14 cellular contexts compared by ENCODE assay signal in the genomic region with DNA sequence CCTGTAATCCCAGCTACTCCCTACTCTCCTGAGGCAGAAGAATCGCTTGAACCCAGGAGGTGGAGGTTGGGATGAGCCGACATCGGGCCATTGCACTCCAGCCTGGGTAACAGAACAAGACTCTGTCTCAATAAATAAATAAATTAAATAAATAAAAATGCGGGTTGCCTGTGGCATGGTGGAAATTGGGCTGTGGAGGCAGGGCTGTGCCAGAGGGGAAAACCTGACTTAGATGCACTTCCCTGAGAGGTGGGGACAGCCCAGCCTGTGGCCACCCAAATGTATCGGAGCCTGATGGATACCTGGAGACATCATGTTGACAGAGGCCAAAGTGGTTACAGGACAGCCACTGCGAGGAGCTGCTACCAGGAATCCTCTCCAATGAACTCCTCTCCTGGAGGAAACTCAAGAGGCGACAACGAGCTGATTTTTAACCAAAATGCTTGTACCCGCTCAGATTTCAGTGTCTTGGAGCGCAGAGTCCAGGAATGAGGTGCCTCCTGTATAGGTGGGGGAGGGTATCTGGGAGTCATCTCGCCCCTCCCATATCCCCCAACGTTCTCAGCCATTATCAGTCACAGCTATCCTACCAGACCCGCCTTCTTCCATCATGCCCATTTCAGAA. TPM values are rescaled to one million over a fixed set of nuclear protein-coding genes. Genes with fewer than 3 reads are reported as not detected.
A peak's percentile ranks its signal among the peaks of the same experiment; 100 is the strongest.
DNase-seq lines count a peak whose midpoint lies in the region; ATAC-seq and TF ChIP-seq lines count a peak whose summit lies in the region.
"Had no signal": no experiment of that assay in that cellular context is flagged by ENCODE, and none has a peak within 500 bp of the region (broad histone marks: within the 10 kb centered on the region; RNA-seq: fewer than 3 reads in every experiment).

No MANE protein-coding gene starts in this region.

- H3K4me1 ChIP-seq in KMS-11 (ENCODE audit: low read depth, poor library complexity, severe bottlenecking): peaks cover 32% of the 10 kb centered on the region
- H3K4me1 ChIP-seq: BE2C had no signal

- no peaks in the 10 kb centered on the region for H3K27me3 ChIP-seq in KMS-11 (ENCODE audit: insufficient read depth, low read depth)
- no peaks in the 10 kb centered on the region for H3K27me3 ChIP-seq in brain microvascular endothelial cell (replicated peaks)
- H3K27me3 ChIP-seq: BE2C had no signal

- no peak overlapping the region for H2AFZ ChIP-seq in KMS-11 (ENCODE audit: low read depth)

- 81 to 86% methylated on average over 13 of the region's 13 CpGs for WGBS in lower leg skin, 2 donors

- no peak for TF ChIP-seq POLR2A in lower leg skin (IDR thresholded peaks at IDR 0.05)

- no peak overlapping the region for H3K9ac ChIP-seq in KMS-11

- H4K20me1 ChIP-seq in KMS-11 (ENCODE audit: insufficient read depth): no peaks in the 10 kb centered on the region

- no peak overlapping the region for H3K27ac Mint-ChIP-seq in activated naive CD4-positive, alpha-beta T cell treated with anti-CD3 and anti-CD28 coated beads, Interleukin-2, amount 50 U/mL, for 24 hours
- peak overlapping the region; percentile 77 for H3K27ac Mint-ChIP-seq in activated naive CD8-positive, alpha-beta T cell treated with anti-CD3 and anti-CD28 coated beads, Interleukin-2, amount 50 U/mL, for 24 hours
- H3K27ac Mint-ChIP-seq in stimulated activated naive B cell treated with anti-CD40 and anti-IgM and Interleukin-4, amounts not matched to agents 10 μg/mL and 1 μg/mL and 100 μg/mL, for 72 hours: peak overlapping the region; percentile 62

- peaks cover 11% of the 10 kb centered on the region for H3K4me1 Mint-ChIP-seq in activated naive CD4-positive, alpha-beta T cell treated with anti-CD3 and anti-CD28 coated beads, Interleukin-2, amount 50 U/mL, for 24 hours
- H3K4me1 Mint-ChIP-seq in activated naive CD8-positive, alpha-beta T cell treated with anti-CD3 and anti-CD28 coated beads, Interleukin-2, amount 50 U/mL, for 24 hours: peaks cover 19% of the 10 kb centered on the region
- H3K4me1 Mint-ChIP-seq in stimulated activated naive B cell treated with anti-CD40 and anti-IgM and Interleukin-4, amounts not matched to agents 10 μg/mL and 1 μg/mL and 100 μg/mL, for 72 hours: peaks cover 5 to 25% of the 10 kb centered on the region in 2 donors

- DNase-seq in activated naive CD4-positive, alpha-beta T cell (lab: John Stamatoyannopoulos, UW): no peak
- DNase-seq in activated naive CD8-positive, alpha-beta T cell treated with anti-CD3 and anti-CD28 coated beads, Interleukin-2, amount 50 U/mL, for 24 hours: no peak
- no peak for DNase-seq in stimulated activated naive B cell treated with anti-CD40 and anti-IgM and Interleukin-4, amounts not matched to agents 10 μg/mL and 1 μg/mL and 100 μg/mL, for 72 hours
- DNase-seq in lower leg skin (ENCODE audit: low spot score in 2 of 2) (no peak), brain microvascular endothelial cell (no peak)
- DNase-seq: activated gamma-delta T cell; BE2C; NCI-H446; stimulated activated CD4-positive, alpha-beta T cell treated with anti-CD3 and anti-CD28 coated beads, Interleukin-4, amount 100 ng/mL, for 1 hour; stimulated activated naive CD4-positive, alpha-beta T cell treated with Interleukin-2 at 50 U/mL for 16 hours; WERI-Rb-1 had no signal

- no peaks in the 10 kb centered on the region for H3K9me3 Mint-ChIP-seq in activated naive CD4-positive, alpha-beta T cell treated with anti-CD3 and anti-CD28 coated beads, Interleukin-2, amount 50 U/mL, for 24 hours
- H3K9me3 Mint-ChIP-seq in activated naive CD8-positive, alpha-beta T cell treated with anti-CD3 and anti-CD28 coated beads, Interleukin-2, amount 50 U/mL, for 24 hours: no peaks in the 10 kb centered on the region
- no peaks in the 10 kb centered on the region for H3K9me3 Mint-ChIP-seq in stimulated activated naive B cell treated with anti-CD40 and anti-IgM and Interleukin-4, amounts not matched to agents 10 μg/mL and 1 μg/mL and 100 μg/mL, for 72 hours

- peak overlapping the region; percentile 94 for H3K4me3 Mint-ChIP-seq in activated naive CD4-positive, alpha-beta T cell treated with anti-CD3 and anti-CD28 coated beads, Interleukin-2, amount 50 U/mL, for 24 hours
- peak overlapping the region; percentile 95 for H3K4me3 Mint-ChIP-seq in activated naive CD8-positive, alpha-beta T cell treated with anti-CD3 and anti-CD28 coated beads, Interleukin-2, amount 50 U/mL, for 24 hours
- peak overlapping the region in 1 of 2 donors; percentile 87 for H3K4me3 Mint-ChIP-seq in stimulated activated naive B cell treated with anti-CD40 and anti-IgM and Interleukin-4, amounts not matched to agents 10 μg/mL and 1 μg/mL and 100 μg/mL, for 72 hours

- H3K79me2 ChIP-seq in KMS-11 (ENCODE audit: insufficient read depth, low read depth): peaks cover 44% of the 10 kb centered on the region

- in situ Hi-C loops in brain microvascular endothelial cell (cut with HindIII; ENCODE audit: low pct_ligation_motif_present, low sequenced_read_pairs): no loop called here

- TF ChIP-seq CTCF in KMS-11 (conservative IDR thresholded peaks at IDR 0.05; ENCODE audit: low read depth, low read length): no peak
- TF ChIP-seq CTCF in lower leg skin (IDR thresholded peaks at IDR 0.05): no peak
- TF ChIP-seq CTCF in brain microvascular endothelial cell (IDR thresholded peaks at IDR 0.05; ENCODE audit: low read depth, low read length, missing control alignments): no peak

- H3K27ac ChIP-seq in KMS-11: 0 out of 2 replicates have a peak overlapping the region, but pooled peaks have one; percentile 94
- H3K27ac ChIP-seq in brain microvascular endothelial cell: no peak overlapping the region
- H3K27ac ChIP-seq: WERI-Rb-1 had no signal

- no peaks in the 10 kb centered on the region for H3K27me3 Mint-ChIP-seq in activated naive CD4-positive, alpha-beta T cell treated with anti-CD3 and anti-CD28 coated beads, Interleukin-2, amount 50 U/mL, for 24 hours
- H3K27me3 Mint-ChIP-seq in activated naive CD8-positive, alpha-beta T cell treated with anti-CD3 and anti-CD28 coated beads, Interleukin-2, amount 50 U/mL, for 24 hours: no peaks in the 10 kb centered on the region
- H3K27me3 Mint-ChIP-seq in stimulated activated naive B cell treated with anti-CD40 and anti-IgM and Interleukin-4, amounts not matched to agents 10 μg/mL and 1 μg/mL and 100 μg/mL, for 72 hours: no peaks in the 10 kb centered on the region

- H3K4me2 ChIP-seq in KMS-11: peak overlapping the region; percentile 65

- no peaks in the 10 kb centered on the region for H3K36me3 ChIP-seq in KMS-11 (ENCODE audit: insufficient read depth)
- peaks cover 29% of the 10 kb centered on the region for H3K36me3 ChIP-seq in brain microvascular endothelial cell (replicated peaks)

- intact Hi-C loops in lower leg skin (cut with DNase I; ENCODE audit: low total_unique reads): no loop called here

- no peak for ATAC-seq in activated naive CD8-positive, alpha-beta T cell treated with anti-CD3 and anti-CD28 coated beads, Interleukin-2, amount 50 U/mL, for 24 hours
- no peak for ATAC-seq in stimulated activated naive B cell treated with anti-CD40 and anti-IgM and Interleukin-4, amounts not matched to agents 10 μg/mL and 1 μg/mL and 100 μg/mL, for 72 hours (replicated peaks)
- no peak for ATAC-seq in GM19467 (IDR thresholded peaks at IDR 0.05; ENCODE audit: unreplicated experiment)

- H3K36me3 Mint-ChIP-seq in activated naive CD4-positive, alpha-beta T cell treated with anti-CD3 and anti-CD28 coated beads, Interleukin-2, amount 50 U/mL, for 24 hours: peaks cover 2% of the 10 kb centered on the region
- H3K36me3 Mint-ChIP-seq in activated naive CD8-positive, alpha-beta T cell treated with anti-CD3 and anti-CD28 coated beads, Interleukin-2, amount 50 U/mL, for 24 hours (ENCODE audit: low read depth): peaks cover 33% of the 10 kb centered on the region
- H3K36me3 Mint-ChIP-seq in stimulated activated naive B cell treated with anti-CD40 and anti-IgM and Interleukin-4, amounts not matched to agents 10 μg/mL and 1 μg/mL and 100 μg/mL, for 72 hours: peaks cover 38 to 39% of the 10 kb centered on the region in 2 donors

- H3K4me3 ChIP-seq in KMS-11 (IDR thresholded peaks at IDR 0.05; ENCODE audit: insufficient read depth, low read depth, low read length): no peak overlapping the region
- H3K4me3 ChIP-seq in lower leg skin (ENCODE audit: low read depth, poor library complexity, severe bottlenecking): no peak overlapping the region
- H3K4me3 ChIP-seq in brain microvascular endothelial cell (ENCODE audit: low read depth, low read length): no peak overlapping the region

RNA-seq across cellular contexts. Expression of a gene that starts 32.3 kb away (rescaled TPM):
- total RNA-seq in lower leg skin: 10 to 100 TPM; 35.6 to 50.0 (median 38.4) TPM

RNA-seq across cellular contexts. Expression of a gene that starts 59.9 kb away (rescaled TPM):
- total RNA-seq in lower leg skin: 10 to 100 TPM in 1 of 4 donors, 1 to 10 TPM in 3; 7.0 to 12.9 (median 9.5) TPM
